In the genomic region with DNA sequence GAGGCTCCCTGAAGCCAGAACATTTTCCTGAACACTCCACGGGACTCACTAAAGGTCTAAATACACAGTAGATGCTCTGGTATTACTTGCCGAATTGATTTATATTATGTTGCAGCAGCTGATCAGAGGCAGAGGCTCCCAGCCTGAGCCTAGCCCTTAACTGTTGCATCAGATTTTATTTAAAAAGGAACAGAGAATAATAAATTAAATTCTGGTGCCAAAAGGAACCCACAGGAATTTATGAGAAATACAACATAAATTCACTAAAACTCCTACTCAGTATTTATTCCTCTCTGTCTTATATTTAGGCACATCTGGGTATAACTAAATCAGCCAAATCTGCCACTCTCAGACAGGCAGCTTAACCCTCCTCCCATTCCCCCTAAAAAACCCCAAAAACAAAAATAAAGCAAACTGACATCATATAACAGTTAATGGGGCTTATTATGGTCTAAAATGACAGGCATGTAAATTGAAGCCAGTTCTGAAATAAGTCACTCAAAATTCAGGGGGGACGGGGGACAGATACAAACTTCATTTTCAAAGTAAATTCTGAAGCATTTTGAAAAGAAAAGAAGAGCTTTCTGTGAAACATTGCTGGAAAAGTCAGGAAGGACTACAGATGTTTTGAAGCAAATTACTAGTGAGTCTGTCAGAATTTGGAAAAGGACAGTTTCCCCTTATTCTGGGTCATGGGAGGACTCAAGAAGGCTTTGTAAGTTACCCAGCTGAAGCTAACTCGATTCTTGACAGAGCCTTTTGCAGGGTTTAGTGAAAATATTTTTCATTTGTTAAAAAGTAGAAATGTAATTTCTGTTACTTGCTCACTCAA, we compare ENCODE assay signal across 2 cellular contexts.
TF ChIP-seq lines count a peak whose summit lies in the region.

No MANE protein-coding gene starts in this region.

TF ChIP-seq in GM23338, 12 proteins besides CTCF, POLR2A, EP300 and RAD21 (continued from another document):
- TF ChIP-seq, protein P1, sequence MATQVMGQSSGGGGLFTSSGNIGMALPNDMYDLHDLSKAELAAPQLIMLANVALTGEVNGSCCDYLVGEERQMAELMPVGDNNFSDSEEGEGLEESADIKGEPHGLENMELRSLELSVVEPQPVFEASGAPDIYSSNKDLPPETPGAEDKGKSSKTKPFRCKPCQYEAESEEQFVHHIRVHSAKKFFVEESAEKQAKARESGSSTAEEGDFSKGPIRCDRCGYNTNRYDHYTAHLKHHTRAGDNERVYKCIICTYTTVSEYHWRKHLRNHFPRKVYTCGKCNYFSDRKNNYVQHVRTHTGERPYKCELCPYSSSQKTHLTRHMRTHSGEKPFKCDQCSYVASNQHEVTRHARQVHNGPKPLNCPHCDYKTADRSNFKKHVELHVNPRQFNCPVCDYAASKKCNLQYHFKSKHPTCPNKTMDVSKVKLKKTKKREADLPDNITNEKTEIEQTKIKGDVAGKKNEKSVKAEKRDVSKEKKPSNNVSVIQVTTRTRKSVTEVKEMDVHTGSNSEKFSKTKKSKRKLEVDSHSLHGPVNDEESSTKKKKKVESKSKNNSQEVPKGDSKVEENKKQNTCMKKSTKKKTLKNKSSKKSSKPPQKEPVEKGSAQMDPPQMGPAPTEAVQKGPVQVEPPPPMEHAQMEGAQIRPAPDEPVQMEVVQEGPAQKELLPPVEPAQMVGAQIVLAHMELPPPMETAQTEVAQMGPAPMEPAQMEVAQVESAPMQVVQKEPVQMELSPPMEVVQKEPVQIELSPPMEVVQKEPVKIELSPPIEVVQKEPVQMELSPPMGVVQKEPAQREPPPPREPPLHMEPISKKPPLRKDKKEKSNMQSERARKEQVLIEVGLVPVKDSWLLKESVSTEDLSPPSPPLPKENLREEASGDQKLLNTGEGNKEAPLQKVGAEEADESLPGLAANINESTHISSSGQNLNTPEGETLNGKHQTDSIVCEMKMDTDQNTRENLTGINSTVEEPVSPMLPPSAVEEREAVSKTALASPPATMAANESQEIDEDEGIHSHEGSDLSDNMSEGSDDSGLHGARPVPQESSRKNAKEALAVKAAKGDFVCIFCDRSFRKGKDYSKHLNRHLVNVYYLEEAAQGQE (IDR thresholded peaks at IDR 0.05; ENCODE audit: unreplicated experiment): no peak
- no peak for TF ChIP-seq POLR2AphosphoS5 (IDR thresholded peaks at IDR 0.05; ENCODE audit: low read depth)
- no peak for TF ChIP-seq JUNB (IDR thresholded peaks at IDR 0.05; ENCODE audit: unreplicated experiment)
- no peak for TF ChIP-seq ZNF114 (CRISPR knock-in tag; IDR thresholded peaks at IDR 0.05)

TF ChIP-seq in GM12878, 131 proteins besides CTCF, POLR2A, EP300 and RAD21 (continued from another document):
- TF ChIP-seq, protein P1 (IDR thresholded peaks at IDR 0.05; ENCODE audit: low read depth, low read length): no peak
- TF ChIP-seq NR2C2 (IDR thresholded peaks at IDR 0.05; ENCODE audit: borderline replicate concordance, control insufficient read depth, insufficient read length, low read depth): no peak
